Comparison of ENCODE assay signal across 13 cellular contexts in genomic region chr10:52213511-52213831, GRCh38.
DNase-seq lines count a peak whose midpoint lies in the region; ATAC-seq and TF ChIP-seq lines count a peak whose summit lies in the region.
"Had no signal": no experiment of that assay in that cellular context is flagged by ENCODE, and none has a peak within 500 bp of the region (broad histone marks: within the 10 kb centered on the region; RNA-seq: fewer than 3 reads in every experiment).

No MANE protein-coding gene starts in this region.

- no peaks in the 10 kb centered on the region for H3K36me3 ChIP-seq in PC-9 (ENCODE audit: low read depth)
- H3K36me3 ChIP-seq: esophagus muscularis mucosa had no signal

- H3K4me1 Mint-ChIP-seq in H9 (peaks cover 61 to 62% of the 10 kb centered on the region in 2 experiments), osteocyte (ENCODE audit: unreplicated experiment) (peaks cover 25% of the 10 kb centered on the region)

- intact Hi-C loops in PC-9 (cut with micrococcal nuclease; ENCODE audit: unreplicated experiment) = no loop called here

- H3K4me2 ChIP-seq in H9 (ENCODE audit: insufficient read depth, insufficient read length, low read length) (peak overlapping the region; percentile 29), PC-9 (no peak overlapping the region)

- H3K79me2 ChIP-seq in H9 (ENCODE audit: insufficient read depth, low read length) = no peaks in the 10 kb centered on the region
- H3K79me2 ChIP-seq in PC-9 (ENCODE audit: low read depth) = no peaks in the 10 kb centered on the region

- TF ChIP-seq CTCF in H9 (conservative IDR thresholded peaks at IDR 0.05) (no peak), osteocyte (IDR thresholded peaks at IDR 0.05) (no peak), PC-9 (conservative IDR thresholded peaks at IDR 0.05) (no peak)

- H3K9me3 Mint-ChIP-seq in H9 = no peaks in the 10 kb centered on the region
- no peaks in the 10 kb centered on the region for H3K9me3 Mint-ChIP-seq in osteocyte (ENCODE audit: unreplicated experiment)
- H3K9me3 Mint-ChIP-seq: activated CD4-positive, alpha-beta memory T cell treated with anti-CD3 and anti-CD28 coated beads for 36 hours had no signal

- no CpG with 5 or more reads among the region's 1 CpG for WGBS in H9 (ENCODE audit: extremely low coverage, insufficient read length, low lambda C conversion rate)

- H3K4ac ChIP-seq in H9 (ENCODE audit: low read depth, low read length) = no peak overlapping the region

- H2AK5ac ChIP-seq in H9 (ENCODE audit: insufficient read length, low read length) = no peak overlapping the region

- H3K27me3 Mint-ChIP-seq in H9 (ENCODE audit: low read depth) = no peaks in the 10 kb centered on the region
- no peaks in the 10 kb centered on the region for H3K27me3 Mint-ChIP-seq in osteocyte (ENCODE audit: unreplicated experiment)
- H3K27me3 Mint-ChIP-seq: activated CD4-positive, alpha-beta memory T cell treated with anti-CD3 and anti-CD28 coated beads for 36 hours had no signal

- no peak overlapping the region for H3K9ac ChIP-seq in H9 (ENCODE audit: extremely low read depth, insufficient read length, low read length)

- no peaks in the 10 kb centered on the region for H3K23me2 ChIP-seq in H9 (ENCODE audit: insufficient read length, low read depth, low read length, poor library complexity, severe bottlenecking)

- H3K18ac ChIP-seq in H9 (ENCODE audit: insufficient read length, low read depth, low read length) = no peak overlapping the region

- POLR2A ChIA-PET in PC-9 (lab: Charles Lee; ENCODE audit: unreplicated experiment) = no interaction called here

- no peak overlapping the region for H2BK20ac ChIP-seq in H9 (ENCODE audit: low read depth, low read length, poor library complexity, severe bottlenecking)

- H3K36me3 Mint-ChIP-seq in H9 (ENCODE audit: insufficient read depth in 1 of 3, low read depth in 3 of 3) = no peaks in the 10 kb centered on the region
- no peaks in the 10 kb centered on the region for H3K36me3 Mint-ChIP-seq in osteocyte (ENCODE audit: unreplicated experiment)
- H3K36me3 Mint-ChIP-seq: activated CD4-positive, alpha-beta memory T cell treated with anti-CD3 and anti-CD28 coated beads for 36 hours had no signal

- H3K27ac ChIP-seq in H9 (ENCODE audit: insufficient read length, low read depth, low read length) (peak overlapping the region; percentile 82), PC-9 (no peak overlapping the region)
- H3K27ac ChIP-seq: esophagus muscularis mucosa had no signal

- peak overlapping the region; percentile 5 to 41; a peak in 4 of 5 replicates for H3K4me3 Mint-ChIP-seq in H9
- no peak overlapping the region for H3K4me3 Mint-ChIP-seq in osteocyte (ENCODE audit: unreplicated experiment)
- H3K4me3 Mint-ChIP-seq: activated CD4-positive, alpha-beta memory T cell treated with anti-CD3 and anti-CD28 coated beads for 36 hours had no signal

- H2BK12ac ChIP-seq in H9 (ENCODE audit: insufficient read length, low read depth, low read length) = no peak overlapping the region

- no peak overlapping the region for H3K14ac ChIP-seq in H9 (ENCODE audit: insufficient read depth, low read length)

- no peaks in the 10 kb centered on the region for H3F3A ChIP-seq in PC-9 (ENCODE audit: insufficient read depth, low read depth)

- no peaks in the 10 kb centered on the region for H3K9me2 ChIP-seq in PC-9 (ENCODE audit: insufficient read depth)

- H2BK15ac ChIP-seq in H9 (ENCODE audit: low read depth, low read length) = no peak overlapping the region

- DNase-seq in H9 (peak; percentile 49), amniotic epithelial cell (ENCODE audit: low read depth) (peak; percentile 62), hepatic stellate cell (ENCODE audit: low spot score) (peak; percentile 32), renal cortical epithelial cell (ENCODE audit: low read depth) (peak; percentile 62), osteocyte (ENCODE audit: extremely low spot score, unreplicated experiment) (no peak), PC-9 (no peak)
- DNase-seq in activated CD4-positive, alpha-beta T cell treated with anti-CD3 and anti-CD28 coated beads for 4 hours = no peak
- DNase-seq: activated CD4-positive, alpha-beta memory T cell treated with anti-CD3 and anti-CD28 coated beads for 36 hours; DMS79 treated with DMSO at 0.1 percent for 48 hours; NCI-H1930; stimulated activated CD4-positive, alpha-beta T cell treated with anti-CD3 and anti-CD28 coated beads, Interleukin-2, amount 100 ng/mL, for 48 hours had no signal

- no peaks in the 10 kb centered on the region for H3K79me1 ChIP-seq in H9 (ENCODE audit: insufficient read depth, low read depth, low read length, poor library complexity, severe bottlenecking)

- no peak overlapping the region for H3K23ac ChIP-seq in H9 (ENCODE audit: insufficient read length, low read depth, low read length)

- BruUV-seq in PC-9 (replicated peaks; lab: Mats Ljungman, UMichigan) = no TSS peak

- H2BK120ac ChIP-seq in H9 (ENCODE audit: low read depth, low read length, poor library complexity, severe bottlenecking) = no peak overlapping the region

- CTCF ChIA-PET in PC-9 (lab: Charles Lee) = no interaction called here

- no peaks in the 10 kb centered on the region for H3K9me3 ChIP-seq in H9 (ENCODE audit: control insufficient read depth, low read depth, low read length)
- H3K9me3 ChIP-seq in PC-9 (ENCODE audit: insufficient read depth, low read depth) = no peaks in the 10 kb centered on the region
- H3K9me3 ChIP-seq: esophagus muscularis mucosa had no signal

- no peak overlapping the region for H2AFZ ChIP-seq in H9 (ENCODE audit: low read length)
- no peak overlapping the region for H2AFZ ChIP-seq in PC-9

- H3K4me1 ChIP-seq in H9 (ENCODE audit: insufficient read depth, low read length) (peaks cover 2% of the 10 kb centered on the region; the same call in 1 of the 2 replicates), PC-9 (replicated peaks; ENCODE audit: insufficient read depth) (no peaks in the 10 kb centered on the region)

- H3K27ac Mint-ChIP-seq in H9 = peak overlapping the region; percentile 86 to 95 (median 91)
- no peak overlapping the region for H3K27ac Mint-ChIP-seq in osteocyte (ENCODE audit: unreplicated experiment)
- H3K27ac Mint-ChIP-seq: activated CD4-positive, alpha-beta memory T cell treated with anti-CD3 and anti-CD28 coated beads for 36 hours had no signal

- no peak overlapping the region for H4K8ac ChIP-seq in H9 (replicated peaks; ENCODE audit: insufficient read length, low read depth, low read length)

- no peak overlapping the region for H2BK5ac ChIP-seq in H9 (ENCODE audit: insufficient read length, low read length)

- no peak overlapping the region for H4K5ac ChIP-seq in H9 (ENCODE audit: insufficient read length, low read depth, low read length)

- no peak overlapping the region for H3T11ph ChIP-seq in H9 (ENCODE audit: low read length)

- H4K91ac ChIP-seq in H9 (ENCODE audit: insufficient read length, low read depth, low read length) = no peak overlapping the region

- no peak overlapping the region for H3K4me3 ChIP-seq in PC-9
- H3K4me3 ChIP-seq: esophagus muscularis mucosa had no signal

- no peak for ATAC-seq in HG02840 (IDR thresholded peaks at IDR 0.05; ENCODE audit: low FRiP score, unreplicated experiment)

- H4K20me1 ChIP-seq in H9 (ENCODE audit: control insufficient read depth, insufficient read depth, insufficient read length) = no peaks in the 10 kb centered on the region
- no peaks in the 10 kb centered on the region for H4K20me1 ChIP-seq in PC-9 (ENCODE audit: insufficient read depth)

- no peak overlapping the region for H3K56ac ChIP-seq in H9 (ENCODE audit: insufficient read length, low read depth, low read length)

- no peaks in the 10 kb centered on the region for H3K27me3 ChIP-seq in H9 (ENCODE audit: insufficient read depth, low read length)
- no peaks in the 10 kb centered on the region for H3K27me3 ChIP-seq in PC-9 (ENCODE audit: insufficient read depth, low read depth)
- H3K27me3 ChIP-seq: esophagus muscularis mucosa had no signal

Comparison
In these comparisons a context has a peak if more than half of its experiments do, and no peak if none do; other contexts are left out.
1. DNase-seq: peak in H9 (single experiment), amniotic epithelial cell (single experiment), hepatic stellate cell (single experiment) and renal cortical epithelial cell (single experiment); none in osteocyte (single experiment), PC-9 (0 of 2) and activated CD4-positive, alpha-beta T cell treated with anti-CD3 and anti-CD28 coated beads for 4 hours (0 of 2).